In the genomic region with DNA sequence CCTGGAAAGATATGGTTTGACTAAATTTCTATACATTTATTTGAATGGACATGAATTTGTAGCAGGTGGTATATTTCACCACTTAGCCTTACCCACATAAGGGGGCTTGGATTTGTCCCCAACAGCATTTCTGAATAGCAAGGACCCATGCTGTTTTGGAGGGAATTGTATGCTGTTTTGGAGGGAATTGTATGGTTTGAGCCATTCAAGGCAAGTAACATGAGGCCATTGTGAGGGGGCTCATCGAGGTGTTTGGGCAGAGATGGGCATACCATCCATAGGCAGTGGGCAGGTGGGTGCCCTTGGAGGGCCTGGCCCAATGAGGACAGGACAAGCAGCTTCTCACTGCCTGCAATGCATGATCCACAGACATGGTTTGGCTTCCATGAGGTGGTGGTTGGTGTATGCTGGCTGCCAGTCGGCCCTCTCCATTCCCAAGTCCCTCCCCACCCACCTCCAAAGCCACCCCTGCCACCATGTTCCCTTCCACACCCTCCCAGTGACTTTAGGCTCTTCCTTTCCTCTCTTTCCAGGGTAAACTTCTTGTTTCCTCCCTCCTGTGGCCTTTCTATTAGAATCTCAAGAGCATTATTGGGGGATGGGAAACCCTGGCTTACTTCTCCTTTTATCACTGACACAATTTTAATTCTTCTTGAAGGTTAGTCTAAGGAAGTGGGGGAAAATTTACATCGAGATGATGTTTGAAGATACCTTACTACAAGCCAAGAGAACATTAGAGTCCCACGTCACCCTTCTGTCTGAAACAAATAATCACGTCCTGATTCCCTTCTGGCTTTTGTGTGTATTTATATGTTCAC, we compare ENCODE assay signal across 28 cellular contexts. TPM values are rescaled to one million over a fixed set of nuclear protein-coding genes. Genes with fewer than 3 reads are reported as not detected.
A peak's percentile ranks its signal among the peaks of the same experiment; 100 is the strongest.
DNase-seq lines count a peak whose midpoint lies in the region; ATAC-seq, FAIRE-seq and TF ChIP-seq lines count a peak whose summit lies in the region.
"Had no signal": no experiment of that assay in that cellular context is flagged by ENCODE, and none has a peak within 500 bp of the region (broad histone marks: within the 10 kb centered on the region; RNA-seq: fewer than 3 reads in every experiment).

No MANE protein-coding gene starts in this region.

- peak overlapping the region; percentile 44 for H3K4me3 ChIP-seq in trophoblast cell (ENCODE audit: low read depth, low read length)
- H3K4me3 ChIP-seq: heart right ventricle, lung, prostate gland had no signal

- peak overlapping the region; percentile 92 for H3K27ac Mint-ChIP-seq in chondrocyte (ENCODE audit: unreplicated experiment)
- no peak overlapping the region for H3K27ac Mint-ChIP-seq in activated CD4-positive, alpha-beta T cell treated with anti-CD3 and anti-CD28 coated beads, Interleukin-2, amount 10 ng/mL, durations not matched to agents 7 days and 5 days
- H3K27ac Mint-ChIP-seq: activated CD4-positive, alpha-beta T cell treated with anti-CD3 and anti-CD28 coated beads for 36 hours; activated naive CD8-positive, alpha-beta T cell treated with anti-CD3 and anti-CD28 coated beads for 36 hours; T-helper 17 cell; type B pancreatic cell had no signal

- H2BK120ac ChIP-seq in trophoblast cell (ENCODE audit: insufficient read depth, low read length, poor library complexity): no peak overlapping the region

- H3K4me2 ChIP-seq in trophoblast cell (ENCODE audit: low read length): no peak overlapping the region

- CTCF ChIA-PET in activated CD4-positive, alpha-beta T cell treated with anti-CD3 and anti-CD28 coated beads, Interleukin-2, amount 10 ng/mL, durations not matched to agents 7 days and 5 days (lab: Charles Lee): no interaction called here

- H2AFZ ChIP-seq in trophoblast cell (ENCODE audit: insufficient read depth, low read length, poor library complexity): no peak overlapping the region

- peaks cover 70% of the 10 kb centered on the region for H3K4me1 Mint-ChIP-seq in chondrocyte (ENCODE audit: low read depth)
- no peaks in the 10 kb centered on the region for H3K4me1 Mint-ChIP-seq in activated CD4-positive, alpha-beta T cell treated with anti-CD3 and anti-CD28 coated beads, Interleukin-2, amount 10 ng/mL, durations not matched to agents 7 days and 5 days
- H3K4me1 Mint-ChIP-seq: activated naive CD8-positive, alpha-beta T cell treated with anti-CD3 and anti-CD28 coated beads for 36 hours; T-helper 17 cell had no signal

- H3K36me3 ChIP-seq in trophoblast cell (ENCODE audit: control insufficient read depth in 1 of 2, insufficient read depth in 2 of 2, low read length in 2 of 2): no peaks in the 10 kb centered on the region
- H3K36me3 ChIP-seq: heart right ventricle, prostate gland had no signal

- no peaks in the 10 kb centered on the region for H3K27me3 Mint-ChIP-seq in chondrocyte (ENCODE audit: low read depth)
- peaks cover 13% of the 10 kb centered on the region for H3K27me3 Mint-ChIP-seq in activated CD4-positive, alpha-beta T cell treated with anti-CD3 and anti-CD28 coated beads, Interleukin-2, amount 10 ng/mL, durations not matched to agents 7 days and 5 days
- H3K27me3 Mint-ChIP-seq: type B pancreatic cell had no signal

- peaks cover 2% of the 10 kb centered on the region for H3K9me3 ChIP-seq in trophoblast cell (ENCODE audit: insufficient read depth, low read depth, low read length)
- H3K9me3 ChIP-seq: prostate gland had no signal

- TF ChIP-seq CTCF in D721Med (IDR thresholded peaks at IDR 0.05; ENCODE audit: insufficient read depth, missing control alignments) (no peak), chondrocyte (IDR thresholded peaks at IDR 0.05) (no peak)

- FAIRE-seq in D721Med (lab: Jason Lieb, UNC): peak; percentile 55
- FAIRE-seq: astrocyte had no signal

- H3K23ac ChIP-seq in trophoblast cell (ENCODE audit: low read length): peak overlapping the region; percentile 51

- no peak overlapping the region for H3K4me3 Mint-ChIP-seq in chondrocyte (ENCODE audit: unreplicated experiment)
- no peak overlapping the region for H3K4me3 Mint-ChIP-seq in activated CD4-positive, alpha-beta T cell treated with anti-CD3 and anti-CD28 coated beads, Interleukin-2, amount 10 ng/mL, durations not matched to agents 7 days and 5 days
- H3K4me3 Mint-ChIP-seq: activated CD4-positive, alpha-beta T cell treated with anti-CD3 and anti-CD28 coated beads for 36 hours; activated naive CD8-positive, alpha-beta T cell treated with anti-CD3 and anti-CD28 coated beads for 36 hours; T-helper 17 cell; type B pancreatic cell had no signal

- no peak overlapping the region for H3K27ac ChIP-seq in trophoblast cell (ENCODE audit: low read depth, low read length)
- H3K27ac ChIP-seq: foreskin keratinocyte, heart right ventricle, prostate gland had no signal

- no peak for ATAC-seq in GM19395 (IDR thresholded peaks at IDR 0.05; ENCODE audit: unreplicated experiment)
- ATAC-seq: activated CD4-positive, alpha-beta T cell treated with anti-CD3 and anti-CD28 coated beads for 36 hours; esophagus mucosa; foreskin keratinocyte; heart right ventricle; T-helper 17 cell had no signal

- no peaks in the 10 kb centered on the region for H3K9me3 Mint-ChIP-seq in chondrocyte (ENCODE audit: low read depth)
- H3K9me3 Mint-ChIP-seq in activated CD4-positive, alpha-beta T cell treated with anti-CD3 and anti-CD28 coated beads, Interleukin-2, amount 10 ng/mL, durations not matched to agents 7 days and 5 days: no peaks in the 10 kb centered on the region
- H3K9me3 Mint-ChIP-seq: activated naive CD8-positive, alpha-beta T cell treated with anti-CD3 and anti-CD28 coated beads for 36 hours; type B pancreatic cell had no signal

- H3K4me1 ChIP-seq in trophoblast cell (ENCODE audit: control insufficient read depth in 1 of 2, insufficient read depth in 2 of 2, low read length in 2 of 2): no peaks in the 10 kb centered on the region
- H3K4me1 ChIP-seq: Caco-2, prostate gland had no signal

- H3K36me3 Mint-ChIP-seq in chondrocyte (ENCODE audit: low read depth): no peaks in the 10 kb centered on the region
- H3K36me3 Mint-ChIP-seq in activated CD4-positive, alpha-beta T cell treated with anti-CD3 and anti-CD28 coated beads, Interleukin-2, amount 10 ng/mL, durations not matched to agents 7 days and 5 days (ENCODE audit: low read depth): no peaks in the 10 kb centered on the region
- H3K36me3 Mint-ChIP-seq: activated naive CD8-positive, alpha-beta T cell treated with anti-CD3 and anti-CD28 coated beads for 36 hours; type B pancreatic cell had no signal

- H4K91ac ChIP-seq in trophoblast cell (ENCODE audit: low read depth, low read length): no peak overlapping the region

- H3K27me3 ChIP-seq in trophoblast cell (ENCODE audit: insufficient read depth, low read length): no peaks in the 10 kb centered on the region
- H3K27me3 ChIP-seq: foreskin keratinocyte, heart right ventricle had no signal

- no peak overlapping the region for H2BK12ac ChIP-seq in trophoblast cell (ENCODE audit: low read length)

- H3K4ac ChIP-seq in trophoblast cell (ENCODE audit: low read depth, low read length): no peak overlapping the region

- no peak overlapping the region for H4K8ac ChIP-seq in trophoblast cell (ENCODE audit: low read depth, low read length)

- H3K79me2 ChIP-seq in trophoblast cell (ENCODE audit: control insufficient read depth, insufficient read depth, low read length, poor library complexity): no peaks in the 10 kb centered on the region

- no peak overlapping the region for H2BK5ac ChIP-seq in trophoblast cell (ENCODE audit: low read depth, low read length, poor library complexity)

- DNase-seq in D721Med (ENCODE audit: insufficient read length, low spot score) (no peak), MV-4-11 (lab: John Stamatoyannopoulos, UW) (peak; percentile 56), chondrocyte (ENCODE audit: low spot score) (no peak), trophoblast cell (no peak), OCI-M2 (lab: John Stamatoyannopoulos, UW; ENCODE audit: unreplicated experiment) (no peak)
- no peak for DNase-seq in activated CD4-positive, alpha-beta T cell treated with anti-CD3 and anti-CD28 coated beads, Interleukin-2, amount 10 ng/mL, durations not matched to agents 7 days and 5 days
- DNase-seq in stimulated activated CD4-positive, alpha-beta T cell treated with anti-CD3 and anti-CD28 coated beads, Interleukin-2, amount 100 ng/mL, for 48 hours: no peak
- DNase-seq: ACHN; activated CD4-positive, alpha-beta T cell treated with anti-CD3 and anti-CD28 coated beads for 36 hours; activated CD8-positive, alpha-beta memory T cell treated with anti-CD3 and anti-CD28 coated beads for 24 hours; activated effector memory CD4-positive, alpha-beta T cell treated with Interleukin-2 at 50 U/mL for 16 hours; activated naive CD8-positive, alpha-beta T cell treated with anti-CD3 and anti-CD28 coated beads for 36 hours; C1 segment of cervical spinal cord; Caco-2; caudate nucleus; DMS79; foreskin keratinocyte; heart right ventricle; NCI-H1092 treated with DMSO at 0.1 percent for 48 hours; NCI-H1930; stimulated activated CD8-positive, alpha-beta memory T cell treated with anti-CD3 and anti-CD28 coated beads, Interleukin-4, amount 100 ng/mL, for 48 hours; T-helper 17 cell had no signal

- H3K14ac ChIP-seq in trophoblast cell (ENCODE audit: low read length): no peak overlapping the region

- no CpG with 5 or more reads among the region's 5 CpGs for WGBS in trophoblast cell (ENCODE audit: extremely low coverage, insufficient coverage, insufficient read length)

- H3K9ac ChIP-seq in trophoblast cell (ENCODE audit: low read length): no peak overlapping the region

- no peak overlapping the region for H2AK5ac ChIP-seq in trophoblast cell (ENCODE audit: low read length)

- no peaks in the 10 kb centered on the region for H3K79me1 ChIP-seq in trophoblast cell (ENCODE audit: low read length)

- POLR2A ChIA-PET in activated CD4-positive, alpha-beta T cell treated with anti-CD3 and anti-CD28 coated beads, Interleukin-2, amount 10 ng/mL, durations not matched to agents 7 days and 5 days (lab: Charles Lee): no interaction called here

- no peak overlapping the region for H3K18ac ChIP-seq in trophoblast cell (ENCODE audit: low read length)

- H4K12ac ChIP-seq in trophoblast cell (ENCODE audit: low read depth, low read length): no peak overlapping the region

RNA-seq across cellular contexts. Expression of a gene that starts 13.2 kb away (rescaled TPM):
- total RNA-seq in chondrocyte: 191 to 231 TPM (median 222 TPM) in 3 replicates
- 57.9 and 59.3 TPM in 2 replicates for polyA plus RNA-seq in trophoblast cell (2013)
- total RNA-seq in activated CD4-positive, alpha-beta T cell treated with anti-CD3 and anti-CD28 coated beads, Interleukin-2, amount 10 ng/mL, durations not matched to agents 7 days and 5 days: under 1 TPM in 1 of 2 experiments, not detected in 1; 0.21 TPM

Comparison
In these comparisons a context has a peak if more than half of its experiments do, and no peak if none do; other contexts are left out.
1. RNA of a gene that starts 13.2 kb away (total RNA-seq): 191 to 231 TPM in chondrocyte; 0.21 TPM in activated CD4-positive, alpha-beta T cell treated with anti-CD3 and anti-CD28 coated beads, Interleukin-2, amount 10 ng/mL, durations not matched to agents 7 days and 5 days; every median in the first group is over 100 times any median in the second.